9 cellular contexts compared by ENCODE assay signal in genomic region chr17:77436481-77436880, GRCh38.
DNase-seq lines count a peak whose midpoint lies in the region; ATAC-seq lines count a peak whose summit lies in the region.
"Had no signal": no experiment of that assay in that cellular context is flagged by ENCODE, and none has a peak within 500 bp of the region (broad histone marks: within the 10 kb centered on the region; RNA-seq: fewer than 3 reads in every experiment).

No MANE protein-coding gene starts in this region.

- no peaks in the 10 kb centered on the region for H4K20me1 ChIP-seq in BLaER1

- no peak for DNase-seq in central memory CD8-positive, alpha-beta T cell (ENCODE audit: low spot score in 2 of 2)
- DNase-seq in naive thymus-derived CD8-positive, alpha-beta T cell = no peak
- DNase-seq in UCSD-AML1 (lab: John Stamatoyannopoulos, UW; ENCODE audit: unreplicated experiment) = no peak
- DNase-seq in stimulated activated CD4-positive, alpha-beta T cell treated with anti-CD3 and anti-CD28 coated beads, Interleukin-4, amount 100 ng/mL, for 1 hour = no peak
- no peak for DNase-seq in H4 (ENCODE audit: low spot score)
- DNase-seq: DMS153 had no signal

- peak overlapping the region; percentile 98 for H3K27ac Mint-ChIP-seq in central memory CD8-positive, alpha-beta T cell (ENCODE audit: low read depth)
- H3K27ac Mint-ChIP-seq in naive thymus-derived CD8-positive, alpha-beta T cell = peak overlapping the region; percentile 93 to 100 (median 99)

- peaks cover 78% of the 10 kb centered on the region for H3K4me1 Mint-ChIP-seq in central memory CD8-positive, alpha-beta T cell
- peaks cover 39 to 97% (median 88%) of the 10 kb centered on the region in 4 donors for H3K4me1 Mint-ChIP-seq in naive thymus-derived CD8-positive, alpha-beta T cell

- no peaks in the 10 kb centered on the region for H3K36me3 ChIP-seq in BLaER1
- no peaks in the 10 kb centered on the region for H3K36me3 ChIP-seq in HUES48 (ENCODE audit: control insufficient read depth, insufficient read depth, low read length)

- H3K4me2 ChIP-seq in BLaER1 = peak overlapping the region; percentile 99

- H3K4me3 Mint-ChIP-seq in central memory CD8-positive, alpha-beta T cell = peak overlapping the region; percentile 77
- H3K4me3 Mint-ChIP-seq in naive thymus-derived CD8-positive, alpha-beta T cell = peak overlapping the region; percentile 95 to 99 (median 96)

- H3K27me3 ChIP-seq in BLaER1 (no peaks in the 10 kb centered on the region), HUES48 (ENCODE audit: control insufficient read depth, insufficient read depth, low read length) (no peaks in the 10 kb centered on the region)

- H3K9me3 ChIP-seq in BLaER1 = no peaks in the 10 kb centered on the region
- H3K9me3 ChIP-seq in HUES48 (ENCODE audit: control insufficient read depth, insufficient read depth, low read length) = no peaks in the 10 kb centered on the region

- H3K4me1 ChIP-seq in BLaER1 (peaks cover 96% of the 10 kb centered on the region), HUES48 (ENCODE audit: control insufficient read depth, insufficient read depth, low read length) (peaks cover 41% of the 10 kb centered on the region)

- no peaks in the 10 kb centered on the region for H3K9me3 Mint-ChIP-seq in central memory CD8-positive, alpha-beta T cell
- H3K9me3 Mint-ChIP-seq in naive thymus-derived CD8-positive, alpha-beta T cell = no peaks in the 10 kb centered on the region

- H3K4me3 ChIP-seq in BLaER1 (peak overlapping the region; percentile 58), HUES48 (ENCODE audit: low read depth, low read length) (no peak overlapping the region)

- H3K27ac ChIP-seq in BLaER1 (peak overlapping the region; percentile 99), HUES48 (ENCODE audit: low read depth, low read length) (peak overlapping the region; percentile 73)

- H3K27me3 Mint-ChIP-seq in central memory CD8-positive, alpha-beta T cell = no peaks in the 10 kb centered on the region
- H3K27me3 Mint-ChIP-seq in naive thymus-derived CD8-positive, alpha-beta T cell = no peaks in the 10 kb centered on the region

- no peak for ATAC-seq in central memory CD8-positive, alpha-beta T cell (replicated peaks; ENCODE audit: extremely low read depth, poor library complexity, severe bottlenecking)
- ATAC-seq in naive thymus-derived CD8-positive, alpha-beta T cell = no peak
- no peak for ATAC-seq in GM19395 (IDR thresholded peaks at IDR 0.05; ENCODE audit: unreplicated experiment)

- H3K9ac ChIP-seq in BLaER1 (peak overlapping the region; percentile 85), HUES48 (ENCODE audit: low read depth, low read length) (no peak overlapping the region)

- peaks cover 14% of the 10 kb centered on the region for H3K36me3 Mint-ChIP-seq in central memory CD8-positive, alpha-beta T cell (ENCODE audit: insufficient read depth)
- peaks cover 0 to 10% (median 9%) of the 10 kb centered on the region in 3 donors for H3K36me3 Mint-ChIP-seq in naive thymus-derived CD8-positive, alpha-beta T cell

- POLR2A ChIA-PET in naive thymus-derived CD8-positive, alpha-beta T cell (lab: Charles Lee) = interaction anchor here (0.6 to 74.5 kb wide), 10 partner anchors 4 to 1868 kb away, joined by 3 to 5369 read pairs (median 194); partner anchors contain the start of genes TMC8 and TNRC6C
